8 cellular contexts compared by ENCODE assay signal in genomic region chr12:49233842-49234526, GRCh38. TPM values are rescaled to one million over a fixed set of nuclear protein-coding genes. Genes with fewer than 3 reads are reported as not detected.
DNase-seq lines count a peak whose midpoint lies in the region; ATAC-seq, FAIRE-seq and TF ChIP-seq lines count a peak whose summit lies in the region.

No MANE protein-coding gene starts in this region.

- no peaks in the 10 kb centered on the region for H3K79me2 ChIP-seq in HepG2 (ENCODE audit: insufficient read depth, low read length)

- H3K4me1 ChIP-seq in HEK293 (ENCODE audit: control insufficient read depth, insufficient read depth, low read length), result peaks cover 2% of the 10 kb centered on the region; the same call in 1 of the 2 replicates
- peaks cover 6% of the 10 kb centered on the region for H3K4me1 ChIP-seq in NT2/D1 (ENCODE audit: insufficient read depth, insufficient read length)
- peaks cover 27% of the 10 kb centered on the region for H3K4me1 ChIP-seq in HepG2 (ENCODE audit: insufficient read depth, low read length)

- no peak for DNase-seq in NT2/D1 (ENCODE audit: low read depth, low spot score)
- DNase-seq in astrocyte of the spinal cord (ENCODE audit: low read depth, low spot score), result peak; percentile 59
- no peak for DNase-seq in HepG2 (ENCODE audit: low spot score)
- peak; percentile 4 for DNase-seq in stimulated activated CD4-positive, alpha-beta T cell treated with anti-CD3 and anti-CD28 coated beads, Interleukin-4, amount 100 ng/mL, for 24 hours
- DNase-seq in stimulated activated naive CD4-positive, alpha-beta T cell treated with Interleukin-2 at 50 U/mL for 16 hours (lab: John Stamatoyannopoulos, UW), result no peak

- H3K36me3 ChIP-seq in HEK293 (ENCODE audit: control insufficient read depth in 2 of 2, insufficient read depth in 1 of 2, low read length in 2 of 2), result no peaks in the 10 kb centered on the region
- no peaks in the 10 kb centered on the region for H3K36me3 ChIP-seq in NT2/D1 (ENCODE audit: insufficient read depth, insufficient read length, low read length)
- no peaks in the 10 kb centered on the region for H3K36me3 ChIP-seq in HepG2 (replicated peaks in 1 of 2; ENCODE audit: control insufficient read depth in 1 of 2, insufficient read depth in 2 of 2, low read length in 2 of 2)

- TF ChIP-seq RAD21 in HepG2 (CRISPR knock-in tag; IDR thresholded peaks at IDR 0.05), result no peak

- POLR2A ChIA-PET in HEK293 (lab: Yijun Ruan, JAX) (interaction anchor here (1.6 to 4.5 kb wide), 3 partner anchors 46 to 103 kb away, joined by 6 to 47 read pairs (median 7); partner anchors contain the start of genes TUBA1A and TUBA1B), HepG2 (lab: Yijun Ruan, JAX) (interaction anchor here (0.7 to 1.3 kb wide), 2 partner anchors 31 to 32 kb away, joined by 3 to 5 read pairs; no protein-coding TSS in a partner anchor)

- intact Hi-C loops in HepG2 (cut with micrococcal nuclease; ENCODE audit: unreplicated experiment), result loop anchor here (2.0 kb wide), 1 partner anchor 31 kb away; the partner anchor contains the start of gene TUBA1C

- no peak for ATAC-seq in HepG2
- ATAC-seq in activated CD4-positive, CD25-positive, alpha-beta regulatory T cell treated with anti-CD3 and anti-CD28 coated beads, Interleukin-2, amount 50 U/mL, for 24 hours, result no peak

- TF ChIP-seq POLR2A in HepG2 (IDR thresholded peaks at IDR 0.05; ENCODE audit: insufficient read depth in 1 of 2, low read depth in 2 of 2, low read length in 2 of 2), result no peak

- H2AFZ ChIP-seq in HepG2 (ENCODE audit: low read length), result no peak overlapping the region

- H3K4me2 ChIP-seq in HepG2 (ENCODE audit: low read depth, low read length), result peak overlapping the region; percentile 75

- FAIRE-seq in HepG2 (lab: Jason Lieb, UNC), result no peak

- peak overlapping the region; percentile 91 for H3K27ac ChIP-seq in 22Rv1
- H3K27ac ChIP-seq in HEK293 (ENCODE audit: extremely low read depth, low read depth, low read length), result peak overlapping the region; percentile 64; the same call in 1 of the 2 replicates
- H3K27ac ChIP-seq in HepG2 (ENCODE audit: extremely low read length, insufficient read depth, low read length), result no peak overlapping the region

- H4K20me1 ChIP-seq in HepG2 (ENCODE audit: insufficient read depth, low read length), result no peaks in the 10 kb centered on the region

- H3K27me3 ChIP-seq in NT2/D1 (ENCODE audit: insufficient read depth, insufficient read length), result peaks cover 5% of the 10 kb centered on the region
- H3K27me3 ChIP-seq in HepG2 (ENCODE audit: control insufficient read depth in 1 of 2, insufficient read depth in 2 of 2, low read length in 2 of 2), result peaks cover 0 to 4% of the 10 kb centered on the region in 2 experiments; a peak in 2 of 5 replicates

- CTCF ChIA-PET in HEK293 (lab: Yijun Ruan, JAX), result interaction anchor here (0.6 to 3.2 kb wide), 9 partner anchors 9 to 156 kb away, joined by 3 to 24 read pairs (median 4); partner anchors contain the start of genes TUBA1A and TUBA1B
- CTCF ChIA-PET in HepG2 (lab: Yijun Ruan, JAX; ENCODE audit: low intra/inter-chr PET ratio, low total read pairs), result interaction anchor here (0.8 kb wide), 1 partner anchor 171 kb away, joined by 3 read pairs; no protein-coding TSS in a partner anchor

- no peak overlapping the region for H3K4me3 ChIP-seq in HEK293 (ENCODE audit: low read depth, low read length)
- H3K4me3 ChIP-seq in NT2/D1 (ENCODE audit: insufficient read length, low read depth), result peak overlapping the region; percentile 52
- no peak overlapping the region for H3K4me3 ChIP-seq in astrocyte of the spinal cord (ENCODE audit: low read depth, low read length)
- H3K4me3 ChIP-seq in HepG2 (replicated peaks in 1 of 3; ENCODE audit: insufficient read depth in 1 of 3, low read depth in 2 of 3, low read length in 3 of 3), result peak overlapping the region in 1 of 3 experiments; percentile 68; a peak in 2 of 6 replicates

- in situ Hi-C loops in astrocyte of the spinal cord (cut with HindIII; ENCODE audit: low sequenced_read_pairs), result no loop called here
- in situ Hi-C loops in HepG2 (cut with HindIII; ENCODE audit: extremely low pct_ligation_motif_present, low pct_unique_long_range_greater_than_20kb), result no loop called here

- no peak for TF ChIP-seq EP300 in HepG2 (IDR thresholded peaks at IDR 0.05; ENCODE audit: low read depth in 2 of 2, low read length in 2 of 2)
- TF ChIP-seq EP300 in HepG2 (CRISPR knock-in tag; IDR thresholded peaks at IDR 0.05; ENCODE audit: borderline replicate concordance), result no peak

- 86% methylated on average over 16 of the region's 19 CpGs for WGBS in HepG2 (ENCODE audit: low lambda C conversion rate)

- no peak for TF ChIP-seq CTCF in 22Rv1 (IDR thresholded peaks at IDR 0.05)
- no peak for TF ChIP-seq CTCF in HEK293 (tag by site-specific recombination; IDR thresholded peaks at IDR 0.05)
- no peak for TF ChIP-seq CTCF in astrocyte of the spinal cord (IDR thresholded peaks at IDR 0.05; ENCODE audit: low read depth, low read length)
- no peak for TF ChIP-seq CTCF in HepG2 (CRISPR knock-in tag; IDR thresholded peaks at IDR 0.05)

- peak overlapping the region; percentile 73 for H3K9ac ChIP-seq in NT2/D1 (ENCODE audit: insufficient read length, low read depth)
- H3K9ac ChIP-seq in HepG2 (ENCODE audit: insufficient read depth, low read depth, low read length), result no peak overlapping the region; the same call in 1 of the 2 replicates

- H3K9me3 ChIP-seq in HEK293 (ENCODE audit: control insufficient read depth, insufficient read depth, low read depth, low read length) (no peaks in the 10 kb centered on the region), NT2/D1 (ENCODE audit: insufficient read depth, low read length) (no peaks in the 10 kb centered on the region), HepG2 (ENCODE audit: low read length) (no peaks in the 10 kb centered on the region)

- BruUV-seq in HepG2 (replicated peaks; lab: Mats Ljungman, UMichigan), result no TSS peak

TF ChIP-seq in HEK293, 187 proteins besides CTCF, POLR2A, EP300 and RAD21 (continues in another document):
- TF ChIP-seq GLIS1 (tag by site-specific recombination; IDR thresholded peaks at IDR 0.05) (0 out of 2 replicates have a peak, but pooled peaks have one; percentile 36), ZNF501 (tag by site-specific recombination; IDR thresholded peaks at IDR 0.05) (no peak; the same call in 1 of the 2 replicates), ZNF10 (tag by site-specific recombination; IDR thresholded peaks at IDR 0.05) (peak; percentile 45; the same call in 1 of the 2 replicates)

TF ChIP-seq in HepG2, 621 proteins besides CTCF, POLR2A, EP300 and RAD21 (continues in another document):
- TF ChIP-seq TCF7 (IDR thresholded peaks at IDR 0.05; ENCODE audit: low read depth), result no peak

RNA-seq across cellular contexts. Expression of gene TUBA1C, which starts 30.9 kb away (rescaled TPM):
- 693 and 807 TPM in 2 replicates for total RNA-seq in HepG2 (2016; rRNA removed; fragmentation: Illumina TruSeq; extraction: Trizol)
- 65.5 and 78.7 TPM in 2 replicates for total RNA-seq in HepG2 (2016; cell fraction: cytosol; rRNA removed; fragmentation: Illumina TruSeq; extraction: Trizol; ENCODE audit: low read depth)
- 710 and 734 TPM in 2 replicates for total RNA-seq in HepG2 (2016; cell fraction: insoluble cytoplasmic fraction; rRNA removed; fragmentation: Illumina TruSeq; extraction: Trizol)
- total RNA-seq in HepG2 (2016; cell fraction: membrane; rRNA removed; fragmentation: Illumina TruSeq; extraction: Trizol), result 176 and 201 TPM in 2 replicates
- 210 and 226 TPM in 2 replicates for total RNA-seq in HepG2 (2016; cell fraction: nucleus; rRNA removed; fragmentation: Illumina TruSeq; extraction: Trizol)
- polyA plus RNA-seq in HepG2 (2011; rRNA removed), result 924 and 1,075 TPM in 2 replicates
- 1,098 and 1,321 TPM in 2 replicates for polyA plus RNA-seq in HepG2 (2011; cell fraction: cytosol; rRNA removed)
- 307 and 395 TPM in 2 replicates for polyA plus RNA-seq in HepG2 (2011; cell fraction: nucleus; rRNA removed)
- 285 and 347 TPM in 2 replicates for polyA plus RNA-seq in HepG2 (2012)
- 102 and 118 TPM in 2 replicates for polyA plus RNA-seq in HepG2 (2016; cell fraction: cytosol; fragmentation: Illumina TruSeq; extraction: Trizol; ENCODE audit: low read depth)
- polyA plus RNA-seq in HepG2 (2016; cell fraction: insoluble cytoplasmic fraction; fragmentation: Illumina TruSeq; extraction: Trizol; ENCODE audit: low read depth), result 1,000 and 1,082 TPM in 2 replicates
- polyA plus RNA-seq in HepG2 (2016; cell fraction: membrane; fragmentation: Illumina TruSeq; extraction: Trizol; ENCODE audit: low read depth), result 180 and 223 TPM in 2 replicates
- 338 and 346 TPM in 2 replicates for polyA plus RNA-seq in HepG2 (2016; cell fraction: nucleus; fragmentation: Illumina TruSeq; extraction: Trizol; ENCODE audit: insufficient read depth, low read depth)
- 2,204 and 5,291 TPM in 2 replicates for polyA minus RNA-seq in HepG2 (2011; rRNA and poly(A)+ RNA removed; ENCODE audit: low replicate concordance)
- 286 and 294 TPM in 2 replicates for polyA minus RNA-seq in HepG2 (2011; cell fraction: cytosol; rRNA and poly(A)+ RNA removed)
- polyA minus RNA-seq in HepG2 (2011; cell fraction: nucleus; rRNA and poly(A)+ RNA removed), result 113 and 150 TPM in 2 replicates

RNA-seq across cellular contexts. Expression of gene TUBA1A, which starts 45.1 kb away (rescaled TPM):
- 20.7 and 24.4 TPM in 2 replicates for total RNA-seq in HepG2 (2016; rRNA removed; fragmentation: Illumina TruSeq; extraction: Trizol)
- 1.2 and 1.9 TPM in 2 replicates for total RNA-seq in HepG2 (2016; cell fraction: cytosol; rRNA removed; fragmentation: Illumina TruSeq; extraction: Trizol; ENCODE audit: low read depth)
- 21.8 and 22.6 TPM in 2 replicates for total RNA-seq in HepG2 (2016; cell fraction: insoluble cytoplasmic fraction; rRNA removed; fragmentation: Illumina TruSeq; extraction: Trizol)
- total RNA-seq in HepG2 (2016; cell fraction: membrane; rRNA removed; fragmentation: Illumina TruSeq; extraction: Trizol), result 2.5 and 3.1 TPM in 2 replicates
- total RNA-seq in HepG2 (2016; cell fraction: nucleus; rRNA removed; fragmentation: Illumina TruSeq; extraction: Trizol), result 9.7 and 10.8 TPM in 2 replicates
- polyA plus RNA-seq in HepG2 (2011; rRNA removed), result 24.8 and 35.5 TPM in 2 replicates
- 29.2 and 42.3 TPM in 2 replicates for polyA plus RNA-seq in HepG2 (2011; cell fraction: cytosol; rRNA removed)
- polyA plus RNA-seq in HepG2 (2011; cell fraction: nucleus; rRNA removed), result 8.6 and 13.4 TPM in 2 replicates
- polyA plus RNA-seq in HepG2 (2012), result 2.2 and 4.9 TPM in 2 replicates
- polyA plus RNA-seq in HepG2 (2016; cell fraction: cytosol; fragmentation: Illumina TruSeq; extraction: Trizol; ENCODE audit: low read depth), result 1.6 and 1.7 TPM in 2 replicates
- 19.5 and 22.1 TPM in 2 replicates for polyA plus RNA-seq in HepG2 (2016; cell fraction: insoluble cytoplasmic fraction; fragmentation: Illumina TruSeq; extraction: Trizol; ENCODE audit: low read depth)
- 1.7 and 1.8 TPM in 2 replicates for polyA plus RNA-seq in HepG2 (2016; cell fraction: membrane; fragmentation: Illumina TruSeq; extraction: Trizol; ENCODE audit: low read depth)
- polyA plus RNA-seq in HepG2 (2016; cell fraction: nucleus; fragmentation: Illumina TruSeq; extraction: Trizol; ENCODE audit: insufficient read depth, low read depth), result 9.8 and 11.3 TPM in 2 replicates
- polyA minus RNA-seq in HepG2 (2011; rRNA and poly(A)+ RNA removed; ENCODE audit: low replicate concordance), result 18.9 and 36.9 TPM in 2 replicates
- 7.2 and 13.3 TPM in 2 replicates for polyA minus RNA-seq in HepG2 (2011; cell fraction: cytosol; rRNA and poly(A)+ RNA removed)
- 3.5 and 6.6 TPM in 2 replicates for polyA minus RNA-seq in HepG2 (2011; cell fraction: nucleus; rRNA and poly(A)+ RNA removed)

Comparison
In these comparisons a context has a peak if more than half of its experiments do, and no peak if none do; other contexts are left out.
1. DNase-seq: peak in astrocyte of the spinal cord (single experiment) and stimulated activated CD4-positive, alpha-beta T cell treated with anti-CD3 and anti-CD28 coated beads, Interleukin-4, amount 100 ng/mL, for 24 hours (single experiment); none in NT2/D1 (single experiment), HepG2 (single experiment) and stimulated activated naive CD4-positive, alpha-beta T cell treated with Interleukin-2 at 50 U/mL for 16 hours (single experiment).